36 cellular contexts compared by ENCODE assay signal in genomic region chr16:89859809-89860075, GRCh38.
"Had no signal": no experiment of that assay in that cellular context is flagged by ENCODE, and none has a peak within 500 bp of the region (broad histone marks: within the 10 kb centered on the region; RNA-seq: fewer than 3 reads in every experiment).

No MANE protein-coding gene starts in this region.

- H3K27me3 Mint-ChIP-seq: activated CD4-positive, alpha-beta memory T cell treated with anti-CD3 and anti-CD28 coated beads for 36 hours; activated CD8-positive, alpha-beta T cell treated with anti-CD3 and anti-CD28 coated beads for 36 hours; activated naive CD8-positive, alpha-beta T cell treated with anti-CD3 and anti-CD28 coated beads for 36 hours; activated T-helper 17 cell treated with anti-CD3 and anti-CD28 coated beads, Interleukin-2, amount 50 U/mL, for 72 hours had no signal

- H3K36me3 Mint-ChIP-seq: activated CD4-positive, alpha-beta memory T cell treated with anti-CD3 and anti-CD28 coated beads for 36 hours; activated naive CD4-positive, alpha-beta T cell treated with anti-CD3 and anti-CD28 coated beads, Interleukin-2, amount 50 U/mL, for 72 hours; activated naive CD8-positive, alpha-beta T cell treated with anti-CD3 and anti-CD28 coated beads for 36 hours had no signal

- H3K4me1 ChIP-seq: breast epithelium had no signal

- DNase-seq: activated B cell treated with CpG ODN at 0.5 μM for 24 hours; activated CD4-positive, alpha-beta memory T cell treated with anti-CD3 and anti-CD28 coated beads for 36 hours; activated CD4-positive, alpha-beta T cell treated with anti-CD3 and anti-CD28 coated beads for 4 hours; activated CD4-positive, alpha-beta T cell treated with anti-CD3 and anti-CD28 coated beads, Interleukin-2, amount 10 ng/mL, durations not matched to agents 24 days and 14 days; activated CD4-positive, alpha-beta T cell treated with anti-CD3 and anti-CD28 coated beads, Interleukin-2, amount 50 U/mL, for 1 hour; activated CD4-positive, alpha-beta T cell treated with anti-CD3 and anti-CD28 coated beads, Interleukin-2, amount 50 U/mL, for 4 hours; activated CD4-positive, CD25-positive, alpha-beta regulatory T cell treated with anti-CD3 and anti-CD28 coated beads, Interleukin-2, amount 50 U/mL, for 72 hours; activated CD8-positive, alpha-beta memory T cell treated with anti-CD3 and anti-CD28 coated beads, Interleukin-2, amount 10 ng/mL, durations not matched to agents 7 days and 5 days; activated CD8-positive, alpha-beta T cell treated with anti-CD3 and anti-CD28 coated beads for 36 hours; activated effector memory CD4-positive, alpha-beta T cell treated with anti-CD3 and anti-CD28 coated beads, Interleukin-2, amount 50 U/mL, for 16 hours; activated gamma-delta T cell treated with Interleukin-2 at 50 U/mL for 16 hours; activated naive CD4-positive, alpha-beta T cell; activated naive CD4-positive, alpha-beta T cell treated with anti-CD3 and anti-CD28 coated beads for 36 hours; activated naive CD4-positive, alpha-beta T cell treated with anti-CD3 and anti-CD28 coated beads, Interleukin-2, amount 50 U/mL, for 16 hours; activated naive CD8-positive, alpha-beta T cell treated with anti-CD3 and anti-CD28 coated beads for 36 hours; activated T-cell treated with anti-CD3 and anti-CD28 coated beads for 4 hours; activated T-cell treated with anti-CD3 and anti-CD28 coated beads, Interleukin-2, amount 50 U/mL, for 1 hour; activated T-cell treated with anti-CD3 and anti-CD28 coated beads, Interleukin-2, amount 50 U/mL, for 4 hours; activated T-cell treated with anti-CD3 and anti-CD28 coated beads, Interleukin-2, amount 50 U/mL, for 72 hours; amniotic stem cell; aorta; body of pancreas; brain microvascular endothelial cell; central memory CD4-positive, alpha-beta T cell; cerebellar nuclear complex; T-helper 1 cell; T-helper 2 cell; T-helper 9 cell had no signal

- H3K27ac ChIP-seq: adrenal gland, body of pancreas, brain microvascular endothelial cell, breast epithelium, VCaP had no signal

- H3K4me3 Mint-ChIP-seq: activated B cell treated with CpG ODN at 0.5 μM for 24 hours; activated CD4-positive, alpha-beta memory T cell treated with anti-CD3 and anti-CD28 coated beads for 36 hours; activated CD4-positive, alpha-beta T cell treated with anti-CD3 and anti-CD28 coated beads, Interleukin-2, amount 10 ng/mL, durations not matched to agents 24 days and 14 days; activated CD8-positive, alpha-beta memory T cell treated with anti-CD3 and anti-CD28 coated beads, Interleukin-2, amount 10 ng/mL, durations not matched to agents 7 days and 5 days; activated CD8-positive, alpha-beta T cell treated with anti-CD3 and anti-CD28 coated beads for 36 hours; activated naive CD4-positive, alpha-beta T cell treated with anti-CD3 and anti-CD28 coated beads for 36 hours; activated naive CD8-positive, alpha-beta T cell treated with anti-CD3 and anti-CD28 coated beads for 36 hours; activated T-cell treated with anti-CD3 and anti-CD28 coated beads, Interleukin-2, amount 50 U/mL, for 4 hours; activated T-cell treated with anti-CD3 and anti-CD28 coated beads, Interleukin-2, amount 50 U/mL, for 72 hours; activated T-helper 1 cell treated with anti-CD3 and anti-CD28 coated beads, Interleukin-12 subunit alpha, Interleukin-12 subunit beta, Interleukin-2, Interleukin-4 antibody, amounts not matched to agents 30 ng/mL and 10 ng/mL and 1 ng/mL, durations not matched to agents 14 hours and 24 hours and 36 hours; activated T-helper 17 cell treated with anti-CD3 and anti-CD28 coated beads, Interleukin-2, amount 50 U/mL, for 72 hours; T-helper 1 cell treated with Interleukin-12 subunit alpha and Interleukin-12 subunit beta and Interleukin-4 antibody, amounts not matched to agents 30 μg/mL and 1 μg/mL, for 36 hours; T-helper 2 cell treated with Interferon-gamma antibody and Interleukin-4, amounts not matched to agents 5 μg/mL and 100 μg/mL, for 36 hours had no signal

- H3K27ac Mint-ChIP-seq: activated B cell treated with CpG ODN at 0.5 μM for 24 hours; activated CD4-positive, alpha-beta memory T cell treated with anti-CD3 and anti-CD28 coated beads for 36 hours; activated CD4-positive, alpha-beta T cell treated with anti-CD3 and anti-CD28 coated beads, Interleukin-2, amount 10 ng/mL, durations not matched to agents 24 days and 14 days; activated CD8-positive, alpha-beta memory T cell treated with anti-CD3 and anti-CD28 coated beads, Interleukin-2, amount 10 ng/mL, durations not matched to agents 7 days and 5 days; activated CD8-positive, alpha-beta T cell treated with anti-CD3 and anti-CD28 coated beads for 36 hours; activated naive CD4-positive, alpha-beta T cell treated with anti-CD3 and anti-CD28 coated beads for 36 hours; activated naive CD4-positive, alpha-beta T cell treated with anti-CD3 and anti-CD28 coated beads, Interleukin-2, amount 50 U/mL, for 72 hours; activated naive CD8-positive, alpha-beta T cell treated with anti-CD3 and anti-CD28 coated beads for 36 hours; activated T-cell treated with anti-CD3 and anti-CD28 coated beads, Interleukin-2, amount 50 U/mL, for 72 hours; activated T-helper 1 cell treated with anti-CD3 and anti-CD28 coated beads, Interleukin-12 subunit alpha, Interleukin-12 subunit beta, Interleukin-2, Interleukin-4 antibody, amounts not matched to agents 30 ng/mL and 10 ng/mL and 1 ng/mL, durations not matched to agents 14 hours and 24 hours and 36 hours; activated T-helper 17 cell treated with anti-CD3 and anti-CD28 coated beads, Interleukin-2, amount 50 U/mL, for 72 hours; T-helper 1 cell treated with Interleukin-12 subunit alpha and Interleukin-12 subunit beta and Interleukin-4 antibody, amounts not matched to agents 30 μg/mL and 1 μg/mL, for 36 hours; T-helper 2 cell treated with Interferon-gamma antibody and Interleukin-4, amounts not matched to agents 5 μg/mL and 100 μg/mL, for 36 hours had no signal

- ATAC-seq: activated CD8-positive, alpha-beta memory T cell treated with anti-CD3 and anti-CD28 coated beads, Interleukin-2, amount 10 ng/mL, durations not matched to agents 7 days and 5 days; activated CD8-positive, alpha-beta T cell treated with anti-CD3 and anti-CD28 coated beads for 36 hours; activated naive CD4-positive, alpha-beta T cell treated with anti-CD3 and anti-CD28 coated beads, Interleukin-2, amount 50 U/mL, for 72 hours; activated T-cell treated with anti-CD3 and anti-CD28 coated beads, Interleukin-2, amount 50 U/mL, for 4 hours; activated T-cell treated with anti-CD3 and anti-CD28 coated beads, Interleukin-2, amount 50 U/mL, for 72 hours; activated T-helper 17 cell treated with anti-CD3 and anti-CD28 coated beads, Interleukin-2, amount 50 U/mL, for 72 hours; body of pancreas had no signal

- H3K9me3 Mint-ChIP-seq: activated B cell treated with CpG ODN at 0.5 μM for 24 hours; activated CD4-positive, alpha-beta memory T cell treated with anti-CD3 and anti-CD28 coated beads for 36 hours; activated CD4-positive, alpha-beta T cell treated with anti-CD3 and anti-CD28 coated beads, Interleukin-2, amount 10 ng/mL, durations not matched to agents 24 days and 14 days; activated CD8-positive, alpha-beta T cell treated with anti-CD3 and anti-CD28 coated beads for 36 hours; activated naive CD4-positive, alpha-beta T cell treated with anti-CD3 and anti-CD28 coated beads for 36 hours; activated naive CD4-positive, alpha-beta T cell treated with anti-CD3 and anti-CD28 coated beads, Interleukin-2, amount 50 U/mL, for 72 hours; activated naive CD8-positive, alpha-beta T cell treated with anti-CD3 and anti-CD28 coated beads for 36 hours; activated T-cell treated with anti-CD3 and anti-CD28 coated beads, Interleukin-2, amount 50 U/mL, for 4 hours; activated T-cell treated with anti-CD3 and anti-CD28 coated beads, Interleukin-2, amount 50 U/mL, for 72 hours; activated T-helper 1 cell treated with anti-CD3 and anti-CD28 coated beads, Interleukin-12 subunit alpha, Interleukin-12 subunit beta, Interleukin-2, Interleukin-4 antibody, amounts not matched to agents 30 ng/mL and 10 ng/mL and 1 ng/mL, durations not matched to agents 14 hours and 24 hours and 36 hours; activated T-helper 17 cell treated with anti-CD3 and anti-CD28 coated beads, Interleukin-2, amount 50 U/mL, for 72 hours; T-helper 1 cell treated with Interleukin-12 subunit alpha and Interleukin-12 subunit beta and Interleukin-4 antibody, amounts not matched to agents 30 μg/mL and 1 μg/mL, for 36 hours; T-helper 2 cell treated with Interferon-gamma antibody and Interleukin-4, amounts not matched to agents 5 μg/mL and 100 μg/mL, for 36 hours had no signal

- H3K9me3 ChIP-seq: adrenal gland, body of pancreas, breast epithelium had no signal

- H3K27me3 ChIP-seq: adrenal gland, body of pancreas, brain microvascular endothelial cell, breast epithelium had no signal

- H3K36me3 ChIP-seq: adrenal gland, brain microvascular endothelial cell, breast epithelium had no signal

- H3K4me3 ChIP-seq: adrenal gland, body of pancreas, breast epithelium had no signal
